8 cellular contexts compared by ENCODE assay signal in the genomic region with DNA sequence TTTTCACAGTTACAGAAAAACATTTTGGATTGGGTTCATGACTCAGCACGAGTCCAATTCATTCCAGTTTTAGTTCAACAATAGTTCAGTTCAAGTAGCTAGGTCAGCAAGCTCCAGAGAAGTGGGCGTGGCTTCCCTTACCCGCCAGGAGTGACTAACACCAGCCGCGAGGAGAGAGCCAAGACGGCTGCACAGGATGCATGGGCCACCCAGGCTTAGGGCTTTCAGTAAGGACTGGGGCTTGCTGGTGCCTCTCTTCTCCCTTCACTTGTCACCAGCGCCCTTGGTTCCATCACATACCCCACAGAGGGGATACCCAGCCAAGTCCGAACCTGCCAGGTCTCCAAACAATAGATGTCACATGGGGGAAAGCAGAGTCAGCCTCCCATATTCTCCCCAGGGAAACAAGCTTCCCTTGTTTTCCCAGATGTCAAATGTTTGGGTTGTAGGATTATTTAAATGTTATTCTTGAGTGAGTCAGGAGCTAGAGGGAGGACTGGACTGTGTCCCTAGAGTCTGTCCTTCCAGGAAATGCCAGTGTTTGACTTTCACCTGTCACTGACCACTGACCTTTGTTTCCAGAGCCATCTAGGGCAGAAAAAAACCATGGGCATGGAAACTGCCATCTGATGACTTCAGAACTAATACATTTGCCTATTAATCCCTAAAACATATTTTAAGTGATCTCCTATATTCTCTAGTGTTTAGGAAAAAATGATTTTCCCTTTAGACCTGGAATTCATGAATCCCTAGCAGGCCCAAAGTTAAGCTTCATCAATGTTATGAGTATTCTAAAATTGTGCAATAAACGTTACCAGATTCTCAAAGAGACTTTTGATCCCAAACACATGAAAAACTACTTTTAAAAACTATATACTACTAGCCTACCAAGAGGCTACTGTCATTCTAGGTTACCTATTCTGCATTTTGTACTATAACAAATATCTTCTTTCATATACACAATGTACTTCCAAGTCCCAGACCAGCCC. TPM values are rescaled to one million over a fixed set of nuclear protein-coding genes. Genes with fewer than 3 reads are reported as not detected.
DNase-seq lines count a peak whose midpoint lies in the region; ATAC-seq and TF ChIP-seq lines count a peak whose summit lies in the region.

No MANE protein-coding gene starts in this region.

- H3K4me3 Mint-ChIP-seq in T-cell, result no peak overlapping the region

- H3K4me3 ChIP-seq in HFF-Myc (replicated peaks; ENCODE audit: low read depth, low read length) (no peak overlapping the region), mucosa of descending colon (no peak overlapping the region), thoracic aorta (peak overlapping the region; percentile 16)

- no peaks in the 10 kb centered on the region for H3K27me3 ChIP-seq in thoracic aorta (replicated peaks; ENCODE audit: insufficient read depth)

- H3K36me3 ChIP-seq in mucosa of descending colon (ENCODE audit: low read depth) (no peaks in the 10 kb centered on the region), thoracic aorta (peaks cover 4% of the 10 kb centered on the region)

- DNase-seq in HFF-Myc (ENCODE audit: extremely low read depth, low read depth), result peak; percentile 94
- peak in 2 of 34 experiments; percentile 11 to 26 for DNase-seq in T-cell
- DNase-seq in epidermal melanocyte (ENCODE audit: insufficient read length, low spot score), result peak; percentile 73
- DNase-seq in mucosa of descending colon, result peak; percentile 74 to 87 (median 78)
- peak; percentile 94 for DNase-seq in thoracic aorta (ENCODE audit: low spot score)
- DNase-seq in AML-193 (lab: John Stamatoyannopoulos, UW), result no peak
- no peak for DNase-seq in activated CD8-positive, alpha-beta memory T cell treated with anti-CD3 and anti-CD28 coated beads, Interleukin-2, amount 50 U/mL, for 4 hours

- ATAC-seq in T-cell (replicated peaks in 1 of 4) (peak in 1 of 4 experiments; percentile 55), mucosa of descending colon (peak; percentile 77), thoracic aorta (ENCODE audit: insufficient number of reproducible peaks, low FRiP score, low read depth) (peak; percentile 96), GM18861 (IDR thresholded peaks at IDR 0.05; ENCODE audit: unreplicated experiment) (no peak)

- POLR2A ChIA-PET in T-cell (lab: Charles Lee), result interaction anchor here in 1 of 2 donors (0.6 kb wide), 1 partner anchor 39 kb away, joined by 3 read pairs; no protein-coding TSS in a partner anchor

- peaks cover 43% of the 10 kb centered on the region for H3K36me3 Mint-ChIP-seq in T-cell

- peaks cover 10% of the 10 kb centered on the region for H3K4me1 ChIP-seq in mucosa of descending colon (ENCODE audit: low read depth)
- H3K4me1 ChIP-seq in thoracic aorta (ENCODE audit: control insufficient read depth in 1 of 2, low read depth in 2 of 2), result peaks cover 28 to 59% of the 10 kb centered on the region in 2 donors

- peak overlapping the region; percentile 78 to 82 for H3K27ac ChIP-seq in thoracic aorta

- intact Hi-C loops in mucosa of descending colon (cut with DNase I, micrococcal nuclease), result no loop called here

- H3K9me3 Mint-ChIP-seq in T-cell, result no peaks in the 10 kb centered on the region

- CTCF ChIA-PET in T-cell (lab: Charles Lee), result interaction anchor here (0.7 to 1.0 kb wide), 2 partner anchors 8 to 49 kb away, joined by 3 to 4 read pairs; no protein-coding TSS in a partner anchor

- H3K9me3 ChIP-seq in mucosa of descending colon, result no peaks in the 10 kb centered on the region
- no peaks in the 10 kb centered on the region for H3K9me3 ChIP-seq in thoracic aorta

- H3K4me1 Mint-ChIP-seq in T-cell, result peaks cover 0 to 29% (median 0%) of the 10 kb centered on the region in 3 donors

- H3K27me3 Mint-ChIP-seq in T-cell, result no peaks in the 10 kb centered on the region

- TF ChIP-seq CTCF in HFF-Myc (IDR thresholded peaks at IDR 0.05; ENCODE audit: low read depth, low read length, missing control alignments), result no peak
- TF ChIP-seq CTCF in mucosa of descending colon (IDR thresholded peaks at IDR 0.05), result no peak
- no peak for TF ChIP-seq CTCF in thoracic aorta (IDR thresholded peaks at IDR 0.05)

- peak overlapping the region; percentile 62 to 67 for H3K27ac Mint-ChIP-seq in T-cell

RNA-seq across cellular contexts. Expression of a gene that starts 51.9 kb away (rescaled TPM):
- total RNA-seq in T-cell (under 1 TPM in 4 of 5 donors, not detected in 1; 0.06 to 0.49 (median 0.08) TPM), mucosa of descending colon (1 to 10 TPM in 1 of 3 donors, under 1 TPM in 1, not detected in 1; 0.70 to 3.2 TPM), thoracic aorta (under 1 TPM; 0.27 to 0.49 TPM)

Comparison
In these comparisons a context has a peak if more than half of its experiments do, and no peak if none do; other contexts are left out.
1. DNase-seq: peak in HFF-Myc (single experiment), epidermal melanocyte (single experiment), mucosa of descending colon (3 of 3) and thoracic aorta (single experiment); none in AML-193 (0 of 2) and activated CD8-positive, alpha-beta memory T cell treated with anti-CD3 and anti-CD28 coated beads, Interleukin-2, amount 50 U/mL, for 4 hours (single experiment).